In genomic region chr7:43584200-43584586, GRCh38 we compare ENCODE assay signal across 1 cellular context.
TF ChIP-seq lines count a peak whose summit lies in the region.

No MANE protein-coding gene starts in this region.

TF ChIP-seq in HepG2, 621 proteins besides CTCF, POLR2A, EP300 and RAD21 (continued from another document and continues in another):
- TF ChIP-seq MNT (IDR thresholded peaks at IDR 0.05) = peak; percentile 73
- TF ChIP-seq, protein P1, sequence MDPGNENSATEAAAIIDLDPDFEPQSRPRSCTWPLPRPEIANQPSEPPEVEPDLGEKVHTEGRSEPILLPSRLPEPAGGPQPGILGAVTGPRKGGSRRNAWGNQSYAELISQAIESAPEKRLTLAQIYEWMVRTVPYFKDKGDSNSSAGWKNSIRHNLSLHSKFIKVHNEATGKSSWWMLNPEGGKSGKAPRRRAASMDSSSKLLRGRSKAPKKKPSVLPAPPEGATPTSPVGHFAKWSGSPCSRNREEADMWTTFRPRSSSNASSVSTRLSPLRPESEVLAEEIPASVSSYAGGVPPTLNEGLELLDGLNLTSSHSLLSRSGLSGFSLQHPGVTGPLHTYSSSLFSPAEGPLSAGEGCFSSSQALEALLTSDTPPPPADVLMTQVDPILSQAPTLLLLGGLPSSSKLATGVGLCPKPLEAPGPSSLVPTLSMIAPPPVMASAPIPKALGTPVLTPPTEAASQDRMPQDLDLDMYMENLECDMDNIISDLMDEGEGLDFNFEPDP (CRISPR knock-in tag; conservative IDR thresholded peaks at IDR 0.05) = no peak
- TF ChIP-seq MAFK (conservative IDR thresholded peaks at IDR 0.05 in 1 of 2, IDR thresholded peaks at IDR 0.05 in 1 of 2; ENCODE audit: low read length in 2 of 2) = peak; percentile 44 to 53; a peak in 3 of 4 replicates
- TF ChIP-seq, protein P2, sequence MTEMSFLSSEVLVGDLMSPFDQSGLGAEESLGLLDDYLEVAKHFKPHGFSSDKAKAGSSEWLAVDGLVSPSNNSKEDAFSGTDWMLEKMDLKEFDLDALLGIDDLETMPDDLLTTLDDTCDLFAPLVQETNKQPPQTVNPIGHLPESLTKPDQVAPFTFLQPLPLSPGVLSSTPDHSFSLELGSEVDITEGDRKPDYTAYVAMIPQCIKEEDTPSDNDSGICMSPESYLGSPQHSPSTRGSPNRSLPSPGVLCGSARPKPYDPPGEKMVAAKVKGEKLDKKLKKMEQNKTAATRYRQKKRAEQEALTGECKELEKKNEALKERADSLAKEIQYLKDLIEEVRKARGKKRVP (CRISPR knock-in tag; IDR thresholded peaks at IDR 0.05) = peak in 1 of 2 experiments; percentile 30; a peak in 1 of 4 replicates
- no peak for TF ChIP-seq JUNB (CRISPR knock-in tag; IDR thresholded peaks at IDR 0.05; ENCODE audit: borderline replicate concordance)
- peak; percentile 97 for TF ChIP-seq TGIF2 (CRISPR knock-in tag; IDR thresholded peaks at IDR 0.05)
- TF ChIP-seq, protein P3, sequence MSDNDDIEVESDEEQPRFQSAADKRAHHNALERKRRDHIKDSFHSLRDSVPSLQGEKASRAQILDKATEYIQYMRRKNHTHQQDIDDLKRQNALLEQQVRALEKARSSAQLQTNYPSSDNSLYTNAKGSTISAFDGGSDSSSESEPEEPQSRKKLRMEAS (IDR thresholded peaks at IDR 0.05) = peak; percentile 73
- no peak for TF ChIP-seq FOXA1 (IDR thresholded peaks at IDR 0.05)
- TF ChIP-seq FOXA1 (CRISPR knock-in tag; IDR thresholded peaks at IDR 0.05) = no peak
- peak; percentile 92; the same call in 2 of the 3 replicates for TF ChIP-seq MXI1 (IDR thresholded peaks at IDR 0.05; ENCODE audit: borderline replicate concordance, low read depth, low read length)
- no peak for TF ChIP-seq EZH2 (conservative IDR thresholded peaks at IDR 0.05; ENCODE audit: low read depth, low read length)
- no peak for TF ChIP-seq ZNF737 (CRISPR knock-in tag; IDR thresholded peaks at IDR 0.05; ENCODE audit: borderline replicate concordance)
- no peak for TF ChIP-seq RERE (CRISPR knock-in tag; IDR thresholded peaks at IDR 0.05; ENCODE audit: low read depth)
- no peak for TF ChIP-seq ZNF782 (CRISPR knock-in tag; IDR thresholded peaks at IDR 0.05; ENCODE audit: borderline replicate concordance)
- TF ChIP-seq CEBPB (IDR thresholded peaks at IDR 0.05; ENCODE audit: borderline replicate concordance, low read depth, low read length) = peak; percentile 92
- TF ChIP-seq SALL1 (CRISPR knock-in tag; IDR thresholded peaks at IDR 0.05) = no peak
- peak; percentile 57; the same call in 1 of the 2 replicates for TF ChIP-seq GATAD2A (CRISPR knock-in tag; IDR thresholded peaks at IDR 0.05)
- no peak for TF ChIP-seq ZNF557 (CRISPR knock-in tag; IDR thresholded peaks at IDR 0.05)
- no peak for TF ChIP-seq CCAR2 (optimal IDR thresholded peaks at IDR 0.05; ENCODE audit: low read depth, low read length)
- TF ChIP-seq, protein P4, sequence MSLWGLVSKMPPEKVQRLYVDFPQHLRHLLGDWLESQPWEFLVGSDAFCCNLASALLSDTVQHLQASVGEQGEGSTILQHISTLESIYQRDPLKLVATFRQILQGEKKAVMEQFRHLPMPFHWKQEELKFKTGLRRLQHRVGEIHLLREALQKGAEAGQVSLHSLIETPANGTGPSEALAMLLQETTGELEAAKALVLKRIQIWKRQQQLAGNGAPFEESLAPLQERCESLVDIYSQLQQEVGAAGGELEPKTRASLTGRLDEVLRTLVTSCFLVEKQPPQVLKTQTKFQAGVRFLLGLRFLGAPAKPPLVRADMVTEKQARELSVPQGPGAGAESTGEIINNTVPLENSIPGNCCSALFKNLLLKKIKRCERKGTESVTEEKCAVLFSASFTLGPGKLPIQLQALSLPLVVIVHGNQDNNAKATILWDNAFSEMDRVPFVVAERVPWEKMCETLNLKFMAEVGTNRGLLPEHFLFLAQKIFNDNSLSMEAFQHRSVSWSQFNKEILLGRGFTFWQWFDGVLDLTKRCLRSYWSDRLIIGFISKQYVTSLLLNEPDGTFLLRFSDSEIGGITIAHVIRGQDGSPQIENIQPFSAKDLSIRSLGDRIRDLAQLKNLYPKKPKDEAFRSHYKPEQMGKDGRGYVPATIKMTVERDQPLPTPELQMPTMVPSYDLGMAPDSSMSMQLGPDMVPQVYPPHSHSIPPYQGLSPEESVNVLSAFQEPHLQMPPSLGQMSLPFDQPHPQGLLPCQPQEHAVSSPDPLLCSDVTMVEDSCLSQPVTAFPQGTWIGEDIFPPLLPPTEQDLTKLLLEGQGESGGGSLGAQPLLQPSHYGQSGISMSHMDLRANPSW (CRISPR knock-in tag; IDR thresholded peaks at IDR 0.05; ENCODE audit: borderline replicate concordance) = no peak
- TF ChIP-seq ZNF432 (CRISPR knock-in tag; IDR thresholded peaks at IDR 0.05; ENCODE audit: borderline replicate concordance) = no peak
- TF ChIP-seq ZFX (CRISPR knock-in tag; IDR thresholded peaks at IDR 0.05; ENCODE audit: low read depth) = peak; percentile 35; the same call in 1 of the 2 replicates
- TF ChIP-seq SIN3A (IDR thresholded peaks at IDR 0.05; ENCODE audit: borderline replicate concordance, low read depth, low read length) = peak; percentile 47; the same call in 1 of the 2 replicates
- TF ChIP-seq, protein P5, sequence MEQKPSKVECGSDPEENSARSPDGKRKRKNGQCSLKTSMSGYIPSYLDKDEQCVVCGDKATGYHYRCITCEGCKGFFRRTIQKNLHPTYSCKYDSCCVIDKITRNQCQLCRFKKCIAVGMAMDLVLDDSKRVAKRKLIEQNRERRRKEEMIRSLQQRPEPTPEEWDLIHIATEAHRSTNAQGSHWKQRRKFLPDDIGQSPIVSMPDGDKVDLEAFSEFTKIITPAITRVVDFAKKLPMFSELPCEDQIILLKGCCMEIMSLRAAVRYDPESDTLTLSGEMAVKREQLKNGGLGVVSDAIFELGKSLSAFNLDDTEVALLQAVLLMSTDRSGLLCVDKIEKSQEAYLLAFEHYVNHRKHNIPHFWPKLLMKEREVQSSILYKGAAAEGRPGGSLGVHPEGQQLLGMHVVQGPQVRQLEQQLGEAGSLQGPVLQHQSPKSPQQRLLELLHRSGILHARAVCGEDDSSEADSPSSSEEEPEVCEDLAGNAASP (CRISPR knock-in tag; IDR thresholded peaks at IDR 0.05; ENCODE audit: borderline replicate concordance) = no peak
- TF ChIP-seq HDAC1 (CRISPR knock-in tag; IDR thresholded peaks at IDR 0.05) = peak; percentile 37; the same call in 1 of the 2 replicates
- TF ChIP-seq RCOR2 (CRISPR knock-in tag; IDR thresholded peaks at IDR 0.05) = no peak
- peak; percentile 73 for TF ChIP-seq CEBPG (CRISPR knock-in tag; IDR thresholded peaks at IDR 0.05)
- TF ChIP-seq, protein P6, sequence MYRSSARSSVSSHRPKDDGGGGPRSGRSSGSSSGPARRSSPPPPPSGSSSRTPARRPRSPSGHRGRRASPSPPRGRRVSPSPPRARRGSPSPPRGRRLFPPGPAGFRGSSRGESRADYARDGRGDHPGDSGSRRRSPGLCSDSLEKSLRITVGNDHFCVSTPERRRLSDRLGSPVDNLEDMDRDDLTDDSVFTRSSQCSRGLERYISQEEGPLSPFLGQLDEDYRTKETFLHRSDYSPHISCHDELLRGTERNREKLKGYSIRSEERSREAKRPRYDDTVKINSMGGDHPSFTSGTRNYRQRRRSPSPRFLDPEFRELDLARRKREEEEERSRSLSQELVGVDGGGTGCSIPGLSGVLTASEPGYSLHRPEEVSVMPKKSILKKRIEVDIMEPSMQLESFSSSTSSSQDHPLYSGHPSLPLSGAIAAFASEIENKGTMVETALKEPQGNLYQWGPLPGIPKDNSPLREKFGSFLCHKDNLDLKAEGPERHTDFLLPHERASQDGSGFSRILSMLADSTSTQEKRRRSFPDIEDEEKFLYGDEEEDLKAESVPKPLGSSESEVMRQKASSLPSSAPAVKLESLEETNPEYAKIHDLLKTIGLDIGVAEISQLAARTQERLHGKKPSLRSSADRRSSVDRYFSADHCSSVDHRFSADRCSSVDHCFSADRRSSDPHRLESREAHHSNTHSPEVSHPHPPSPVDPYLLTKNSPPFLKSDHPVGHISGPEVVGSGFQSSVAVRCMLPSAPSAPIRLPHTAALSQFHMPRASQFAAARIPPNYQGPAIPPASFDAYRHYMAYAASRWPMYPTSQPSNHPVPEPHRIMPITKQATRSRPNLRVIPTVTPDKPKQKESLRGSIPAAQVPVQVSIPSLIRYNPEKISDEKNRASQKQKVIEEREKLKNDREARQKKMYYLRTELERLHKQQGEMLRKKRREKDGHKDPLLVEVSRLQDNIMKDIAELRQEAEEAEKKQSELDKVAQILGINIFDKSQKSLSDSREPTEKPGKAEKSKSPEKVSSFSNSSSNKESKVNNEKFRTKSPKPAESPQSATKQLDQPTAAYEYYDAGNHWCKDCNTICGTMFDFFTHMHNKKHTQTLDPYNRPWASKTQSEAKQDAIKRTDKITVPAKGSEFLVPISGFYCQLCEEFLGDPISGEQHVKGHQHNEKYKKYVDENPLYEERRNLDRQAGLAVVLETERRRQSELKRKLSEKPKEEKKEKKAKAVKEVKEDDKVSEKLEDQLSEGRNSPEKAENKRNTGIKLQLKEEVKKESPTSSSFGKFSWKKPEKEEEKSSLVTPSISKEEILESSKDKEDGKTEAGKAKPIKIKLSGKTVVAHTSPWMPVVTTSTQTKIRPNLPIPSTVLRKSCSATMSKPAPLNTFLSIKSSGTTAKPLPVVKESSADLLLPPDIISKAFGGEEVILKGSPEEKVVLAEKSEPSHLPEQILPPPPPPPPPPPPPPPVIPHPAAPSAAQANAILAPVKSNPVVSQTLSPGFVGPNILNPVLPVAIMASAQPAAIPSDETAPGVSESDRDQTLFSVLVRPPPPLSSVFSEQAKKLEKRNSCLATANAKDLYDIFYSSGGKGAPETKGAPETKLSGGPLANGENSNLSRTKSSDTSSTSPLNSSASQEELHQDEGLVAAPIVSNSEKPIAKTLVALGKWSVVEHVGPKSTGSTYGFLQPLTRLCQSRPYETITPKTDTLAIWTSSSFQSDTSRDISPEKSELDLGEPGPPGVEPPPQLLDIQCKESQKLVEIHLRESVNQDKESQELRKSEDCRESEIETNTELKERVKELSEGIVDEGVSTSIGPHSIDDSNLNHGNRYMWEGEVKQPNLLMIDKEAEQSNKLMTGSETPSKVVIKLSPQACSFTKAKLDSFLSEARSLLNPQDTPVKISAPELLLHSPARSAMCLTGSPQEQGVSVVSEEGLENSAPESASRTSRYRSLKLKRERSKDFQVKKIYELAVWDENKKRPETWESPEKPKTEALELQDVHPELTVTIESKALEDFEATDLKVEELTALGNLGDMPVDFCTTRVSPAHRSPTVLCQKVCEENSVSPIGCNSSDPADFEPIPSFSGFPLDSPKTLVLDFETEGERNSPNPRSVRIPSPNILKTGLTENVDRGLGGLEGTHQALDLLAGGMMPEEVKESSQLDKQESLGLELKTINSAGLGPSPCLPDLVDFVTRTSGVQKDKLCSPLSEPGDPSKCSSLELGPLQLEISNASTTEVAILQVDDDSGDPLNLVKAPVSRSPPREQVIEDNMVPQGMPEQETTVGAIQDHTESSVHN (CRISPR knock-in tag; IDR thresholded peaks at IDR 0.05) = no peak
- 0 out of 2 replicates have a peak, but pooled peaks have one; percentile 2 for TF ChIP-seq STAG1 (CRISPR knock-in tag; IDR thresholded peaks at IDR 0.05)
- TF ChIP-seq ZNF383 (CRISPR knock-in tag; IDR thresholded peaks at IDR 0.05; ENCODE audit: borderline replicate concordance) = no peak
- peak; percentile 39; the same call in 1 of the 2 replicates for TF ChIP-seq MAFF (IDR thresholded peaks at IDR 0.05; ENCODE audit: low read depth, low read length)
- TF ChIP-seq TEAD3 (CRISPR knock-in tag; optimal IDR thresholded peaks at IDR 0.05; ENCODE audit: borderline replicate concordance) = peak; percentile 65
- 0 out of 2 replicates have a peak, but pooled peaks have one; percentile 25 for TF ChIP-seq ZNF230 (CRISPR knock-in tag; IDR thresholded peaks at IDR 0.05)
- TF ChIP-seq HNF4A (CRISPR knock-in tag; IDR thresholded peaks at IDR 0.05) = 0 out of 2 replicates have a peak, but pooled peaks have one; percentile 9
